In the genomic region with DNA sequence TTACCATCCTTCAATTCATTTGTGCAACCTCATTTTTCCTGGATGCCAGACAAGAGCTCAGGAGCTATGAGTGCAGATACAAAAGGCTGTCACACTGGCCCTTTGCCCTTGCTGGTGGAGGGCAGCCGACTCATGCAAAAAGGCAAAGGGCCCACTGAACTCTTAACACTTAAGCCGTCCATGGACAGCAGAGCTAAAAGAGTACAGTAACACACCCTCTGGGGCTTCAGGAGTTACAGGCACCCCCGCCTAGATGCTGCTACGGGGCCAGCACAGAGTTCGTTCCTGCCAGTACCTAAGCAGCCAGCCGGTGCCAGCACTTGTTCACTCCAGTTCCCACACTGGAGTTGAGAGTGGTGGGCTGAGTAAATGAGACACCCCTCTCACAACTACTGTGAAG, we compare ENCODE assay signal across 35 cellular contexts.
"Had no signal": no experiment of that assay in that cellular context is flagged by ENCODE, and none has a peak within 500 bp of the region (broad histone marks: within the 10 kb centered on the region; RNA-seq: fewer than 3 reads in every experiment).

No MANE protein-coding gene starts in this region.

- H3K9me3 Mint-ChIP-seq: WTC11 had no signal

- H3K36me3 ChIP-seq: Peyer's patch, SJSA1 had no signal

- H3K4me3 ChIP-seq: Peyer's patch, SJSA1 had no signal

- H3K27me3 ChIP-seq: Peyer's patch, SJSA1 had no signal

- DNase-seq: activated CD4-positive, alpha-beta T cell treated with anti-CD3 and anti-CD28 coated beads for 36 hours; activated CD4-positive, alpha-beta T cell treated with anti-CD3 and anti-CD28 coated beads, Interleukin-2, amount 10 ng/mL, durations not matched to agents 7 days and 5 days; activated CD4-positive, alpha-beta T cell treated with anti-CD3 and anti-CD28 coated beads, Interleukin-2, amount 50 U/mL, for 48 hours; activated CD8-positive, alpha-beta memory T cell treated with anti-CD3 and anti-CD28 coated beads, Interleukin-2, amount 50 U/mL, for 48 hours; activated CD8-positive, alpha-beta T cell treated with anti-CD3 and anti-CD28 coated beads, Interleukin-2, amount 10 ng/mL, durations not matched to agents 7 days and 5 days; activated effector memory CD4-positive, alpha-beta T cell treated with Interleukin-2 at 50 U/mL for 16 hours; activated naive CD4-positive, alpha-beta T cell treated with anti-CD3 and anti-CD28 coated beads, Interleukin-2, amount 10 ng/mL, durations not matched to agents 7 days and 5 days; activated naive CD8-positive, alpha-beta T cell treated with anti-CD3 and anti-CD28 coated beads, Interleukin-2, amount 50 U/mL, for 24 hours; activated T-cell treated with anti-CD3 and anti-CD28 coated beads, Interleukin-2, amount 50 U/mL, for 48 hours; central memory CD4-positive, alpha-beta T cell; Karpas-422; KBM-7; MM.1S; MV-4-11; NCI-H1092; NCI-H1436 treated with DMSO at 0.1 percent for 48 hours; NCI-H187; NCI-H2029 treated with DMSO at 0.1 percent for 48 hours; NCI-H2107; NCI-H2171; NCI-H510A; NCI-H526; NCI-H748 treated with DMSO at 0.1 percent for 48 hours; NK-92 treated with Interleukin-12 subunit alpha and Interleukin-12 subunit beta, amount 100 ng/mL, for 24 hours; PC-3; Peyer's patch; SHP77 treated with DMSO at 0.1 percent for 48 hours; SK-N-SH had no signal

- H3K4me3 Mint-ChIP-seq: activated CD4-positive, alpha-beta T cell treated with anti-CD3 and anti-CD28 coated beads for 36 hours; activated CD4-positive, alpha-beta T cell treated with anti-CD3 and anti-CD28 coated beads, Interleukin-2, amount 10 ng/mL, durations not matched to agents 7 days and 5 days; activated CD8-positive, alpha-beta T cell treated with anti-CD3 and anti-CD28 coated beads, Interleukin-2, amount 10 ng/mL, durations not matched to agents 7 days and 5 days; activated naive CD4-positive, alpha-beta T cell treated with anti-CD3 and anti-CD28 coated beads, Interleukin-2, amount 10 ng/mL, durations not matched to agents 7 days and 5 days; activated naive CD8-positive, alpha-beta T cell; activated naive CD8-positive, alpha-beta T cell treated with anti-CD3 and anti-CD28 coated beads, Interleukin-2, amount 50 U/mL, for 24 hours; brain; T-helper 1 cell treated with Interleukin-12 subunit alpha and Interleukin-12 subunit beta and Interleukin-4 antibody, amounts not matched to agents 30 μg/mL and 1 μg/mL, for 36 hours; T-helper 2 cell treated with Interferon-gamma antibody and Interleukin-4, amounts not matched to agents 5 μg/mL and 100 μg/mL, for 36 hours; WTC11 had no signal

- H3K9me3 ChIP-seq: Peyer's patch, SJSA1, SK-N-SH had no signal

- H3K27ac Mint-ChIP-seq: activated CD4-positive, alpha-beta T cell treated with anti-CD3 and anti-CD28 coated beads for 36 hours; activated CD4-positive, alpha-beta T cell treated with anti-CD3 and anti-CD28 coated beads, Interleukin-2, amount 10 ng/mL, durations not matched to agents 7 days and 5 days; activated CD8-positive, alpha-beta T cell treated with anti-CD3 and anti-CD28 coated beads, Interleukin-2, amount 10 ng/mL, durations not matched to agents 7 days and 5 days; activated naive CD4-positive, alpha-beta T cell treated with anti-CD3 and anti-CD28 coated beads, Interleukin-2, amount 10 ng/mL, durations not matched to agents 7 days and 5 days; activated naive CD8-positive, alpha-beta T cell; activated naive CD8-positive, alpha-beta T cell treated with anti-CD3 and anti-CD28 coated beads, Interleukin-2, amount 50 U/mL, for 24 hours; brain; T-helper 1 cell treated with Interleukin-12 subunit alpha and Interleukin-12 subunit beta and Interleukin-4 antibody, amounts not matched to agents 30 μg/mL and 1 μg/mL, for 36 hours; T-helper 2 cell treated with Interferon-gamma antibody and Interleukin-4, amounts not matched to agents 5 μg/mL and 100 μg/mL, for 36 hours; WTC11 had no signal

- H3K27me3 Mint-ChIP-seq: activated CD4-positive, alpha-beta T cell treated with anti-CD3 and anti-CD28 coated beads for 36 hours; activated CD4-positive, alpha-beta T cell treated with anti-CD3 and anti-CD28 coated beads, Interleukin-2, amount 10 ng/mL, durations not matched to agents 7 days and 5 days; activated naive CD4-positive, alpha-beta T cell treated with anti-CD3 and anti-CD28 coated beads, Interleukin-2, amount 10 ng/mL, durations not matched to agents 7 days and 5 days; activated naive CD8-positive, alpha-beta T cell; activated naive CD8-positive, alpha-beta T cell treated with anti-CD3 and anti-CD28 coated beads, Interleukin-2, amount 50 U/mL, for 24 hours; brain had no signal

- H3K27ac ChIP-seq: Peyer's patch, SJSA1 had no signal

- ATAC-seq: activated CD4-positive, CD25-positive, alpha-beta regulatory T cell treated with anti-CD3 and anti-CD28 coated beads, Interleukin-2, amount 50 U/mL, for 24 hours; activated CD8-positive, alpha-beta T cell treated with anti-CD3 and anti-CD28 coated beads, Interleukin-2, amount 10 ng/mL, durations not matched to agents 7 days and 5 days; PC-3; WTC11 had no signal

- H3K4me1 ChIP-seq: SJSA1 had no signal
